Comparison of ENCODE assay signal across 9 cellular contexts in genomic region chr5:115545065-115545882, GRCh38. TPM values are rescaled to one million over a fixed set of nuclear protein-coding genes. Genes with fewer than 3 reads are reported as not detected.
DNase-seq lines count a peak whose midpoint lies in the region; ATAC-seq and TF ChIP-seq lines count a peak whose summit lies in the region.
"Had no signal": no experiment of that assay in that cellular context is flagged by ENCODE, and none has a peak within 500 bp of the region (broad histone marks: within the 10 kb centered on the region; RNA-seq: fewer than 3 reads in every experiment).

No MANE protein-coding gene starts in this region.

- no peak for TF ChIP-seq CTCF in MCF 10A (IDR thresholded peaks at IDR 0.05; ENCODE audit: unreplicated experiment)

- TSS peak; percentile 91 for BruUV-seq in MCF 10A (replicated peaks; lab: Mats Ljungman, UMichigan)

- CTCF ChIA-PET in MCF 10A (lab: Yijun Ruan, JAX) = interaction anchor here (0.7 to 4.9 kb wide), 7 partner anchors 26 to 308 kb away, joined by 3 to 26 read pairs (median 7); no protein-coding TSS in a partner anchor

- H3K36me3 Mint-ChIP-seq in IgD-negative memory B cell (no peaks in the 10 kb centered on the region), MCF 10A (ENCODE audit: insufficient read depth, unreplicated experiment) (peaks cover 30% of the 10 kb centered on the region)
- H3K36me3 Mint-ChIP-seq in natural killer cell treated with Interleukin-12 subunit alpha and Interleukin-12 subunit beta and Interleukin-15 and Interleukin-18, amount 100 ng/mL, for 72 hours = peaks cover 25% of the 10 kb centered on the region

- peak overlapping the region; percentile 42; the same call in 1 of the 2 replicates for H3K4me3 ChIP-seq in GM08714 (ENCODE audit: low read length)

- peak overlapping the region; percentile 66 to 97 (median 93) for H3K27ac Mint-ChIP-seq in IgD-negative memory B cell
- H3K27ac Mint-ChIP-seq in MCF 10A (ENCODE audit: low read depth, unreplicated experiment) = peak overlapping the region; percentile 97
- peak overlapping the region; percentile 92 to 93 for H3K27ac Mint-ChIP-seq in natural killer cell treated with Interleukin-12 subunit alpha and Interleukin-12 subunit beta and Interleukin-15 and Interleukin-18, amount 100 ng/mL, for 72 hours

- H3K4me3 Mint-ChIP-seq in IgD-negative memory B cell = peak overlapping the region; percentile 81 to 99 (median 96)
- peak overlapping the region; percentile 85 for H3K4me3 Mint-ChIP-seq in MCF 10A (ENCODE audit: unreplicated experiment)
- H3K4me3 Mint-ChIP-seq in natural killer cell treated with Interleukin-12 subunit alpha and Interleukin-12 subunit beta and Interleukin-15 and Interleukin-18, amount 100 ng/mL, for 72 hours = peak overlapping the region; percentile 93

- no peak for ATAC-seq in natural killer cell treated with Interleukin-12 subunit alpha and Interleukin-12 subunit beta and Interleukin-15 and Interleukin-18, amount 100 ng/mL, for 72 hours
- ATAC-seq in HG02610 (IDR thresholded peaks at IDR 0.05; ENCODE audit: unreplicated experiment) (no peak), HG03439 (IDR thresholded peaks at IDR 0.05; ENCODE audit: unreplicated experiment) (no peak)

- peaks cover 0 to 3% (median 1%) of the 10 kb centered on the region in 3 donors for H3K9me3 Mint-ChIP-seq in IgD-negative memory B cell
- no peaks in the 10 kb centered on the region for H3K9me3 Mint-ChIP-seq in MCF 10A (ENCODE audit: unreplicated experiment)
- no peaks in the 10 kb centered on the region for H3K9me3 Mint-ChIP-seq in natural killer cell treated with Interleukin-12 subunit alpha and Interleukin-12 subunit beta and Interleukin-15 and Interleukin-18, amount 100 ng/mL, for 72 hours

- POLR2A ChIA-PET in MCF 10A (lab: Yijun Ruan, JAX) = interaction anchor here (0.7 to 4.0 kb wide), 27 partner anchors 8 to 298 kb away, joined by 3 to 45 read pairs (median 9); partner anchors contain the start of genes CCDC112 and PGGT1B

- no peak for DNase-seq in MCF 10A (ENCODE audit: unreplicated experiment)
- no peak for DNase-seq in natural killer cell treated with Interleukin-12 subunit alpha and Interleukin-12 subunit beta and Interleukin-15 and Interleukin-18, amount 100 ng/mL, for 72 hours (ENCODE audit: low spot score)
- no peak for DNase-seq in kidney glomerular epithelial cell (lab: John Stamatoyannopoulos, UW)
- no peak for DNase-seq in stimulated activated CD4-positive, alpha-beta T cell treated with anti-CD3 and anti-CD28 coated beads, Interleukin-2, amount 100 ng/mL, for 24 hours

- H3K27me3 Mint-ChIP-seq in IgD-negative memory B cell = no peaks in the 10 kb centered on the region
- H3K27me3 Mint-ChIP-seq in MCF 10A (ENCODE audit: insufficient read depth, unreplicated experiment) = no peaks in the 10 kb centered on the region
- H3K27me3 Mint-ChIP-seq in natural killer cell treated with Interleukin-12 subunit alpha and Interleukin-12 subunit beta and Interleukin-15 and Interleukin-18, amount 100 ng/mL, for 72 hours = peaks cover 0 to 2% of the 10 kb centered on the region in 2 donors

- H3K4me1 Mint-ChIP-seq in IgD-negative memory B cell (peaks cover 20 to 32% (median 27%) of the 10 kb centered on the region in 3 donors), MCF 10A (ENCODE audit: insufficient read depth, unreplicated experiment) (peaks cover under 1% of the 10 kb centered on the region)
- peaks cover 28 to 36% of the 10 kb centered on the region in 2 donors for H3K4me1 Mint-ChIP-seq in natural killer cell treated with Interleukin-12 subunit alpha and Interleukin-12 subunit beta and Interleukin-15 and Interleukin-18, amount 100 ng/mL, for 72 hours (ENCODE audit: low read depth in 2 of 2)

- intact Hi-C loops in MCF 10A (cut with micrococcal nuclease) = no loop called here

RNA-seq across cellular contexts. Expression of gene FEM1C, which starts 0.7 kb away (rescaled TPM):
- 2.9 TPM for polyA plus RNA-seq in IgD-negative memory B cell
- total RNA-seq in MCF 10A (2022) = 10.3 and 12.2 TPM in 2 replicates
- total RNA-seq in natural killer cell treated with Interleukin-12 subunit alpha and Interleukin-12 subunit beta and Interleukin-15 and Interleukin-18, amount 100 ng/mL, for 72 hours = 10 to 100 TPM; 17.1 to 30.8 TPM

RNA-seq across cellular contexts. Expression of gene TICAM2, which starts 57.0 kb away (rescaled TPM):
- polyA plus RNA-seq in IgD-negative memory B cell = 4.4 TPM
- 3.7 and 8.3 TPM in 2 replicates for total RNA-seq in MCF 10A (2022)
- 10 to 100 TPM in 1 of 2 donors, 1 to 10 TPM in 1; 6.1 to 11.1 TPM for total RNA-seq in natural killer cell treated with Interleukin-12 subunit alpha and Interleukin-12 subunit beta and Interleukin-15 and Interleukin-18, amount 100 ng/mL, for 72 hours
- total RNA-seq: NCI-H460 had no signal
